Comparison of ENCODE assay signal across 8 cellular contexts in genomic region chr16:30649725-30650368, GRCh38. TPM values are rescaled to one million over a fixed set of nuclear protein-coding genes. Genes with fewer than 3 reads are reported as not detected.
A peak's percentile ranks its signal among the peaks of the same experiment; 100 is the strongest.
DNase-seq lines count a peak whose midpoint lies in the region; ATAC-seq, FAIRE-seq and TF ChIP-seq lines count a peak whose summit lies in the region.

No MANE protein-coding gene starts in this region.

- ATAC-seq in GM18873 (IDR thresholded peaks at IDR 0.05; ENCODE audit: low FRiP score, unreplicated experiment) = no peak
- no peak for ATAC-seq in HG02840 (IDR thresholded peaks at IDR 0.05; ENCODE audit: low FRiP score, unreplicated experiment)

- H3K9ac ChIP-seq in OCI-LY1 (ENCODE audit: low read length) (peak overlapping the region; percentile 60), duodenal mucosa (ENCODE audit: low read depth in 1 of 2, low read length in 2 of 2) (peak overlapping the region; percentile 71 to 99), neural cell (ENCODE audit: low read length) (peak overlapping the region; percentile 98)

- H3K4me3 ChIP-seq in OCI-LY1 (ENCODE audit: low read depth, low read length, poor library complexity, severe bottlenecking) = peak overlapping the region; percentile 86
- peak overlapping the region; percentile 69 to 95 for H3K4me3 ChIP-seq in duodenal mucosa (ENCODE audit: low read depth in 1 of 2, low read length in 2 of 2)
- H3K4me3 ChIP-seq in neural cell (ENCODE audit: low read length) = peak overlapping the region; percentile 96

- TF ChIP-seq CTCF in OCI-LY1 (IDR thresholded peaks at IDR 0.05; ENCODE audit: low read length) (no peak), neural cell (IDR thresholded peaks at IDR 0.05; ENCODE audit: poor library complexity, severe bottlenecking) (no peak)

- TF ChIP-seq EP300 in neural cell (conservative IDR thresholded peaks at IDR 0.05; ENCODE audit: poor library complexity, severe bottlenecking) = no peak

- TF ChIP-seq RAD21 in neural cell (conservative IDR thresholded peaks at IDR 0.05) = no peak

- TF ChIP-seq POLR2A in GM18951 (IDR thresholded peaks at IDR 0.05; ENCODE audit: extremely low read depth, insufficient read depth, insufficient read length) = peak; percentile 40

- peak overlapping the region; percentile 76 for H2AFZ ChIP-seq in OCI-LY1 (ENCODE audit: low read length)
- peak overlapping the region; percentile 89 for H2AFZ ChIP-seq in neural cell (ENCODE audit: low read depth, low read length)

- H3K4me2 ChIP-seq in OCI-LY1 (ENCODE audit: low read length) (peak overlapping the region; percentile 97), neural cell (ENCODE audit: low read length) (no peak overlapping the region)

- H3K27ac ChIP-seq in OCI-LY1 (ENCODE audit: low read depth, low read length, poor library complexity, severe bottlenecking) (peak overlapping the region; percentile 57), duodenal mucosa (ENCODE audit: low read depth, low read length) (peak overlapping the region; percentile 86), neural cell (ENCODE audit: low read length) (peak overlapping the region; percentile 97)

- H3K79me2 ChIP-seq in OCI-LY1 (ENCODE audit: insufficient read depth, low read length) (no peaks in the 10 kb centered on the region), neural cell (replicated peaks; ENCODE audit: insufficient read depth, low read length) (peaks cover 15% of the 10 kb centered on the region)

- H3K27me3 ChIP-seq in OCI-LY1 (ENCODE audit: insufficient read depth, low read length) (no peaks in the 10 kb centered on the region), duodenal mucosa (ENCODE audit: control insufficient read depth in 1 of 2, insufficient read depth in 2 of 2, low read length in 2 of 2) (no peaks in the 10 kb centered on the region), neural cell (ENCODE audit: insufficient read depth, low read depth, low read length) (no peaks in the 10 kb centered on the region)

- FAIRE-seq in urothelium cell line (lab: Jason Lieb, UNC) = no peak

- peaks cover 16% of the 10 kb centered on the region for H3K4me1 ChIP-seq in OCI-LY1 (ENCODE audit: insufficient read depth, low read length, severe bottlenecking)
- H3K4me1 ChIP-seq in duodenal mucosa (ENCODE audit: control insufficient read depth in 1 of 2, insufficient read depth in 2 of 2, low read length in 2 of 2) = peaks cover 12 to 18% of the 10 kb centered on the region in 2 donors

- H3F3A ChIP-seq in OCI-LY1 (ENCODE audit: insufficient read depth, low read length) = no peaks in the 10 kb centered on the region
- no peaks in the 10 kb centered on the region for H3F3A ChIP-seq in neural cell (ENCODE audit: insufficient read depth, low read length, poor library complexity, severe bottlenecking)

- H3K9me2 ChIP-seq in OCI-LY1 (ENCODE audit: low read depth, low read length) (no peaks in the 10 kb centered on the region), neural cell (ENCODE audit: insufficient read depth, low read length) (no peaks in the 10 kb centered on the region)

- DNase-seq in AG08395 (ENCODE audit: low spot score) (no peak), urothelium cell line (ENCODE audit: low spot score) (no peak)

- H4K20me1 ChIP-seq in OCI-LY1 (ENCODE audit: insufficient read depth, low read length) (no peaks in the 10 kb centered on the region), neural cell (ENCODE audit: insufficient read depth) (no peaks in the 10 kb centered on the region)

- H3K36me3 ChIP-seq in OCI-LY1 (ENCODE audit: insufficient read depth, low read length) = peaks cover 21% of the 10 kb centered on the region; the same call in 1 of the 2 replicates
- peaks cover 9 to 26% of the 10 kb centered on the region in 2 donors for H3K36me3 ChIP-seq in duodenal mucosa (ENCODE audit: control insufficient read depth in 1 of 2, insufficient read depth in 2 of 2, low read length in 2 of 2)
- no peaks in the 10 kb centered on the region for H3K36me3 ChIP-seq in neural cell (ENCODE audit: insufficient read depth, low read length)

- in situ Hi-C loops in GM18951 (cut with MboI; ENCODE audit: low sequenced_read_pairs, unreplicated experiment) = loop anchor here (25.0 kb wide), 1 partner anchor 1188 kb away; the partner anchor contains the start of genes BOLA2, SLX1B and SULT1A4

- H3K9me3 ChIP-seq in OCI-LY1 (ENCODE audit: low read length) (no peaks in the 10 kb centered on the region), duodenal mucosa (ENCODE audit: control insufficient read depth in 1 of 2, low read length in 2 of 2) (no peaks in the 10 kb centered on the region), neural cell (ENCODE audit: low read length) (no peaks in the 10 kb centered on the region)

TF ChIP-seq in neural cell, 6 proteins besides CTCF, POLR2A, EP300 and RAD21:
- TF ChIP-seq MXI1 (conservative IDR thresholded peaks at IDR 0.05; ENCODE audit: poor library complexity, severe bottlenecking) (no peak), TAF1 (IDR thresholded peaks at IDR 0.05; ENCODE audit: low read depth) (no peak), POLR2AphosphoS5 (IDR thresholded peaks at IDR 0.05) (no peak), EZH2 (IDR thresholded peaks at IDR 0.05; ENCODE audit: borderline replicate concordance, insufficient read depth, low read length, poor library complexity, severe bottlenecking) (no peak), REST (IDR thresholded peaks at IDR 0.05; ENCODE audit: borderline replicate concordance) (no peak), SMC3 (conservative IDR thresholded peaks at IDR 0.05; ENCODE audit: poor library complexity) (no peak)

RNA-seq across cellular contexts. Expression of gene PRR14, which starts 0.9 kb away (rescaled TPM):
- 23.3 and 31.2 TPM in 2 replicates for polyA plus RNA-seq in neural cell
- polyA minus RNA-seq in neural cell = 17.2 and 22.6 TPM in 2 replicates

RNA-seq across cellular contexts. Expression of gene FBRS, which starts 8.4 kb away (rescaled TPM):
- 19.0 and 24.2 TPM in 2 replicates for polyA plus RNA-seq in neural cell
- 20.7 and 41.1 TPM in 2 replicates for polyA minus RNA-seq in neural cell

RNA-seq across cellular contexts. Expression of gene ZNF689, which starts 39.7 kb away (rescaled TPM):
- 10.6 and 13.9 TPM in 2 replicates for polyA plus RNA-seq in neural cell
- polyA minus RNA-seq in neural cell = 20.1 and 20.2 TPM in 2 replicates

RNA-seq across cellular contexts. Expression of gene SRCAP, which starts 49.1 kb away (rescaled TPM):
- polyA plus RNA-seq in neural cell = 0.76 and 2.4 TPM in 2 replicates
- 34.6 and 36.9 TPM in 2 replicates for polyA minus RNA-seq in neural cell
